In genomic region chr10:121998462-121998861, GRCh38 we compare ENCODE assay signal across 1 cellular context.
TF ChIP-seq lines count a peak whose summit lies in the region.

No MANE protein-coding gene starts in this region.

TF ChIP-seq in GM23338, 12 proteins besides CTCF, POLR2A, EP300 and RAD21 (continued from another document):
- no peak for TF ChIP-seq REST (IDR thresholded peaks at IDR 0.05; ENCODE audit: unreplicated experiment)
- TF ChIP-seq ZNF462 (CRISPR knock-in tag; IDR thresholded peaks at IDR 0.05): no peak
- no peak for TF ChIP-seq ZNF114 (CRISPR knock-in tag; IDR thresholded peaks at IDR 0.05)
- no peak for TF ChIP-seq ETS1 (IDR thresholded peaks at IDR 0.05)
- no peak for TF ChIP-seq CREB1 (CRISPR knock-in tag; IDR thresholded peaks at IDR 0.05; ENCODE audit: low read depth)
- TF ChIP-seq JUNB (IDR thresholded peaks at IDR 0.05; ENCODE audit: unreplicated experiment): no peak
